In genomic region chr5:108074626-108075025, GRCh38 we compare ENCODE assay signal across 20 cellular contexts.
DNase-seq lines count a peak whose midpoint lies in the region; ATAC-seq, FAIRE-seq and TF ChIP-seq lines count a peak whose summit lies in the region.
"Had no signal": no experiment of that assay in that cellular context is flagged by ENCODE, and none has a peak within 500 bp of the region (broad histone marks: within the 10 kb centered on the region; RNA-seq: fewer than 3 reads in every experiment).

No MANE protein-coding gene starts in this region.

- H3K4me2 ChIP-seq in HepG2 (ENCODE audit: low read depth, low read length), result no peak overlapping the region
- H3K4me2 ChIP-seq: BLaER1 had no signal

- intact Hi-C loops in HepG2 (cut with micrococcal nuclease; ENCODE audit: unreplicated experiment), result loop anchor here (10.0 kb wide), 1 partner anchor 190 kb away; no protein-coding TSS in a partner anchor
- intact Hi-C loops in right lobe of liver (cut with DNase I), result no loop called here

- H3K4me1 Mint-ChIP-seq in progenitor cell of endocrine pancreas (ENCODE audit: low read depth), result no peaks in the 10 kb centered on the region
- H3K4me1 Mint-ChIP-seq: IgD-negative memory B cell had no signal

- no peak overlapping the region for H3K27ac ChIP-seq in HepG2 (ENCODE audit: extremely low read length, insufficient read depth, low read length)
- no peak overlapping the region for H3K27ac ChIP-seq in right lobe of liver
- H3K27ac ChIP-seq: 22Rv1, BLaER1, GM23248 had no signal

- peak; percentile 1 for DNase-seq in HepG2 (ENCODE audit: low spot score)
- DNase-seq in right lobe of liver, result no peak
- DNase-seq in NCI-H2227 (lab: John Stamatoyannopoulos, UW; ENCODE audit: unreplicated experiment), result peak; percentile 29
- no peak for DNase-seq in progenitor cell of endocrine pancreas (ENCODE audit: low spot score, unreplicated experiment)
- no peak for DNase-seq in anterior cingulate cortex (lab: John Stamatoyannopoulos, UW)
- DNase-seq in NCI-H1092 treated with DMSO at 0.1 percent for 48 hours (lab: John Stamatoyannopoulos, UW), result no peak
- DNase-seq: AML-193; CD4-positive, CD25-positive, alpha-beta regulatory T cell; DMS79; GM23248; HCEC 1CT; HFFc6 had no signal

- H3K36me3 ChIP-seq in HepG2 (replicated peaks in 1 of 2; ENCODE audit: control insufficient read depth in 1 of 2, insufficient read depth in 2 of 2, low read length in 2 of 2) (no peaks in the 10 kb centered on the region), right lobe of liver (no peaks in the 10 kb centered on the region), endocrine pancreas (ENCODE audit: control insufficient read depth, insufficient read depth, low read length) (no peaks in the 10 kb centered on the region)
- H3K36me3 ChIP-seq: BLaER1 had no signal

- peaks cover 9% of the 10 kb centered on the region for H3K4me1 ChIP-seq in HepG2 (ENCODE audit: insufficient read depth, low read length)
- H3K4me1 ChIP-seq in right lobe of liver, result no peaks in the 10 kb centered on the region
- H3K4me1 ChIP-seq in endocrine pancreas (ENCODE audit: control insufficient read depth, insufficient read depth, low read length), result peaks cover 4% of the 10 kb centered on the region
- H3K4me1 ChIP-seq: BLaER1 had no signal

- no peak for TF ChIP-seq RAD21 in HepG2 (CRISPR knock-in tag; IDR thresholded peaks at IDR 0.05)

- H3K36me3 Mint-ChIP-seq in progenitor cell of endocrine pancreas (ENCODE audit: insufficient read depth), result peaks cover 6% of the 10 kb centered on the region

- BruUV-seq in HepG2 (replicated peaks; lab: Mats Ljungman, UMichigan), result no TSS peak

- H4K20me1 ChIP-seq in HepG2 (ENCODE audit: insufficient read depth, low read length), result no peaks in the 10 kb centered on the region
- H4K20me1 ChIP-seq: BLaER1 had no signal

- TF ChIP-seq POLR2A in HepG2 (IDR thresholded peaks at IDR 0.05; ENCODE audit: insufficient read depth in 1 of 2, low read depth in 2 of 2, low read length in 2 of 2) (no peak), right lobe of liver (IDR thresholded peaks at IDR 0.05) (no peak)

- ATAC-seq in HepG2, result peak; percentile 64
- no peak for ATAC-seq in right lobe of liver
- no peak for ATAC-seq in HG02678 (IDR thresholded peaks at IDR 0.05; ENCODE audit: unreplicated experiment)
- ATAC-seq: GM12878 had no signal

- H3K4me3 Mint-ChIP-seq in progenitor cell of endocrine pancreas (ENCODE audit: low read depth), result no peak overlapping the region
- H3K4me3 Mint-ChIP-seq: CD4-positive, CD25-positive, alpha-beta regulatory T cell; HFFc6; IgD-negative memory B cell had no signal

- H3K79me2 ChIP-seq in HepG2 (ENCODE audit: insufficient read depth, low read length), result no peaks in the 10 kb centered on the region

- H2AFZ ChIP-seq in HepG2 (ENCODE audit: low read length), result no peak overlapping the region
- H2AFZ ChIP-seq: GM23248 had no signal

- H3K4me3 ChIP-seq in HepG2 (replicated peaks in 1 of 3; ENCODE audit: insufficient read depth in 1 of 3, low read depth in 2 of 3, low read length in 3 of 3) (no peak overlapping the region), right lobe of liver (no peak overlapping the region), endocrine pancreas (ENCODE audit: control insufficient read depth, insufficient read depth, low read length) (peak overlapping the region; percentile 36)
- H3K4me3 ChIP-seq: BLaER1, GM12878, GM23248 had no signal

- TF ChIP-seq CTCF in HepG2 (CRISPR knock-in tag; IDR thresholded peaks at IDR 0.05) (no peak), right lobe of liver (IDR thresholded peaks at IDR 0.05) (no peak), progenitor cell of endocrine pancreas (IDR thresholded peaks at IDR 0.05; ENCODE audit: unreplicated experiment) (no peak)

- H3K9me3 ChIP-seq in HepG2 (ENCODE audit: low read length), result no peaks in the 10 kb centered on the region
- H3K9me3 ChIP-seq in right lobe of liver, result no peaks in the 10 kb centered on the region
- no peaks in the 10 kb centered on the region for H3K9me3 ChIP-seq in endocrine pancreas (ENCODE audit: control insufficient read depth, low read length)
- H3K9me3 ChIP-seq: BLaER1 had no signal

- no peak overlapping the region for H3K9ac ChIP-seq in HepG2 (ENCODE audit: insufficient read depth, low read depth, low read length)
- no peak overlapping the region for H3K9ac ChIP-seq in endocrine pancreas (ENCODE audit: control insufficient read depth, insufficient read depth, low read length)
- H3K9ac ChIP-seq: BLaER1, GM23248 had no signal

- CTCF ChIA-PET in HepG2 (lab: Yijun Ruan, JAX; ENCODE audit: low intra/inter-chr PET ratio, low total read pairs), result no interaction called here

- TF ChIP-seq EP300 in HepG2 (IDR thresholded peaks at IDR 0.05; ENCODE audit: low read depth in 2 of 2, low read length in 2 of 2) (no peak), HepG2 (CRISPR knock-in tag; IDR thresholded peaks at IDR 0.05; ENCODE audit: borderline replicate concordance) (no peak)

- no peaks in the 10 kb centered on the region for H3K27me3 Mint-ChIP-seq in progenitor cell of endocrine pancreas
- H3K27me3 Mint-ChIP-seq: CD4-positive, CD25-positive, alpha-beta regulatory T cell; IgD-negative memory B cell had no signal

- POLR2A ChIA-PET in HepG2 (lab: Yijun Ruan, JAX), result no interaction called here

- in situ Hi-C loops in HepG2 (cut with HindIII; ENCODE audit: extremely low pct_ligation_motif_present, low pct_unique_long_range_greater_than_20kb), result no loop called here

- no peak for FAIRE-seq in HepG2 (lab: Jason Lieb, UNC)
- FAIRE-seq: GM18507, HTR-8/SVneo had no signal

- whole genome bisulfite sequencing in HepG2 (ENCODE audit: low lambda C conversion rate), result 43% methylated on average over 2 of the region's 2 CpGs
- 94% methylated on average over 2 of the region's 2 CpGs for WGBS in right lobe of liver (ENCODE audit: insufficient coverage, low coverage, low lambda C conversion rate, missing lambda C conversion rate)

- H3K27me3 ChIP-seq in HepG2 (ENCODE audit: control insufficient read depth in 1 of 2, insufficient read depth in 2 of 2, low read length in 2 of 2) (no peaks in the 10 kb centered on the region), right lobe of liver (no peaks in the 10 kb centered on the region), endocrine pancreas (ENCODE audit: control insufficient read depth, insufficient read depth, low read length) (no peaks in the 10 kb centered on the region)
- H3K27me3 ChIP-seq: BLaER1 had no signal

- H3K9me3 Mint-ChIP-seq in progenitor cell of endocrine pancreas (ENCODE audit: low read depth), result peaks cover 14% of the 10 kb centered on the region

- H3K27ac Mint-ChIP-seq in progenitor cell of endocrine pancreas, result peak overlapping the region; percentile 67
- H3K27ac Mint-ChIP-seq: HFFc6, IgD-negative memory B cell had no signal

TF ChIP-seq in HepG2, 621 proteins besides CTCF, POLR2A, EP300 and RAD21:
- TF ChIP-seq, protein P1, sequence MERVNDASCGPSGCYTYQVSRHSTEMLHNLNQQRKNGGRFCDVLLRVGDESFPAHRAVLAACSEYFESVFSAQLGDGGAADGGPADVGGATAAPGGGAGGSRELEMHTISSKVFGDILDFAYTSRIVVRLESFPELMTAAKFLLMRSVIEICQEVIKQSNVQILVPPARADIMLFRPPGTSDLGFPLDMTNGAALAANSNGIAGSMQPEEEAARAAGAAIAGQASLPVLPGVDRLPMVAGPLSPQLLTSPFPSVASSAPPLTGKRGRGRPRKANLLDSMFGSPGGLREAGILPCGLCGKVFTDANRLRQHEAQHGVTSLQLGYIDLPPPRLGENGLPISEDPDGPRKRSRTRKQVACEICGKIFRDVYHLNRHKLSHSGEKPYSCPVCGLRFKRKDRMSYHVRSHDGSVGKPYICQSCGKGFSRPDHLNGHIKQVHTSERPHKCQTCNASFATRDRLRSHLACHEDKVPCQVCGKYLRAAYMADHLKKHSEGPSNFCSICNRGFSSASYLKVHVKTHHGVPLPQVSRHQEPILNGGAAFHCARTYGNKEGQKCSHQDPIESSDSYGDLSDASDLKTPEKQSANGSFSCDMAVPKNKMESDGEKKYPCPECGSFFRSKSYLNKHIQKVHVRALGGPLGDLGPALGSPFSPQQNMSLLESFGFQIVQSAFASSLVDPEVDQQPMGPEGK (CRISPR knock-in tag; IDR thresholded peaks at IDR 0.05), result no peak
- TF ChIP-seq HNF4A (CRISPR knock-in tag; IDR thresholded peaks at IDR 0.05), result peak; percentile 25; the same call in 1 of the 2 replicates
- peak; percentile 18; the same call in 1 of the 2 replicates for TF ChIP-seq HNF4G (IDR thresholded peaks at IDR 0.05; ENCODE audit: borderline replicate concordance, low read depth, low read length)
- no peak for TF ChIP-seq HNF4G (CRISPR knock-in tag; IDR thresholded peaks at IDR 0.05; ENCODE audit: borderline replicate concordance, low read depth)

Comparison
In these comparisons a context has a peak if more than half of its experiments do, and no peak if none do; other contexts are left out.
1. DNase-seq: peak in HepG2 (single experiment) and NCI-H2227 (single experiment); none in right lobe of liver (0 of 3), progenitor cell of endocrine pancreas (single experiment), anterior cingulate cortex (0 of 58) and NCI-H1092 treated with DMSO at 0.1 percent for 48 hours (single experiment).